ENCODE assay signal across 1 cellular context in the genomic region with DNA sequence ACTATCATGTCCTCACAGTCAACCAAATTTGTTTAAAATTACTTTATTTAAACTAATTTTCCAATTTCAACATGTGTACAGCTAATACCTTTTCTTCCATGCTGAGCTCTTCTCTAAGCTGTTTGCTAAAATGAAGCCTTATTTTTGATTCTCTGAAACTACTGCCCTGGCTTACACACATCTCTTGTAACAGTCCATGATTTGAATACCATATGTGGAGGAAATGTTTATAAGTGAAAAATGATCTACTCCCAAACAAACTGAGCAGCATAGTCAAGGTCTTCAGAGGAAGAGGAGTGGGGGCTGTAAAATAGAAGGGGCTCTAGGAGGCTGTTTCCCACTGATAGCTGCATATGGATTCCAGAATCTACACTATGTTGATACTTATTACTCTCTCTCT.
TF ChIP-seq lines count a peak whose summit lies in the region.

No MANE protein-coding gene starts in this region.

TF ChIP-seq in IMR-90, 13 proteins besides CTCF, POLR2A, EP300 and RAD21:
- TF ChIP-seq RCOR1 (IDR thresholded peaks at IDR 0.05; ENCODE audit: insufficient replicate concordance, low read length) (no peak), MXI1 (IDR thresholded peaks at IDR 0.05; ENCODE audit: borderline replicate concordance, low read depth, low read length) (no peak), MAFK (IDR thresholded peaks at IDR 0.05; ENCODE audit: low read depth, low read length) (no peak), NFE2L2 (IDR thresholded peaks at IDR 0.05; ENCODE audit: low read depth, low read length) (no peak), SMC3 (IDR thresholded peaks at IDR 0.05; ENCODE audit: low read depth, low read length) (no peak), BHLHE40 (IDR thresholded peaks at IDR 0.05; ENCODE audit: low read depth, low read length) (no peak), FOS (IDR thresholded peaks at IDR 0.05; ENCODE audit: low read depth, low read length) (no peak), CEBPB (IDR thresholded peaks at IDR 0.05; ENCODE audit: low read depth, low read length) (no peak), RFX5 (IDR thresholded peaks at IDR 0.05; ENCODE audit: low read depth, low read length) (no peak), MAZ (IDR thresholded peaks at IDR 0.05; ENCODE audit: borderline replicate concordance, low read depth, low read length) (no peak), CHD1 (IDR thresholded peaks at IDR 0.05; ENCODE audit: low read depth, low read length) (no peak)
- TF ChIP-seq, protein P1, sequence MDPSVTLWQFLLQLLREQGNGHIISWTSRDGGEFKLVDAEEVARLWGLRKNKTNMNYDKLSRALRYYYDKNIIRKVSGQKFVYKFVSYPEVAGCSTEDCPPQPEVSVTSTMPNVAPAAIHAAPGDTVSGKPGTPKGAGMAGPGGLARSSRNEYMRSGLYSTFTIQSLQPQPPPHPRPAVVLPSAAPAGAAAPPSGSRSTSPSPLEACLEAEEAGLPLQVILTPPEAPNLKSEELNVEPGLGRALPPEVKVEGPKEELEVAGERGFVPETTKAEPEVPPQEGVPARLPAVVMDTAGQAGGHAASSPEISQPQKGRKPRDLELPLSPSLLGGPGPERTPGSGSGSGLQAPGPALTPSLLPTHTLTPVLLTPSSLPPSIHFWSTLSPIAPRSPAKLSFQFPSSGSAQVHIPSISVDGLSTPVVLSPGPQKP (IDR thresholded peaks at IDR 0.05; ENCODE audit: borderline replicate concordance, low read depth, low read length) = no peak
- TF ChIP-seq, protein P2, sequence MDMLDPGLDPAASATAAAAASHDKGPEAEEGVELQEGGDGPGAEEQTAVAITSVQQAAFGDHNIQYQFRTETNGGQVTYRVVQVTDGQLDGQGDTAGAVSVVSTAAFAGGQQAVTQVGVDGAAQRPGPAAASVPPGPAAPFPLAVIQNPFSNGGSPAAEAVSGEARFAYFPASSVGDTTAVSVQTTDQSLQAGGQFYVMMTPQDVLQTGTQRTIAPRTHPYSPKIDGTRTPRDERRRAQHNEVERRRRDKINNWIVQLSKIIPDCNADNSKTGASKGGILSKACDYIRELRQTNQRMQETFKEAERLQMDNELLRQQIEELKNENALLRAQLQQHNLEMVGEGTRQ (IDR thresholded peaks at IDR 0.05; ENCODE audit: low read depth, low read length) = no peak
